ENCODE assay signal across 8 cellular contexts in genomic region chr10:74824184-74825032, GRCh38. TPM values are rescaled to one million over a fixed set of nuclear protein-coding genes. Genes with fewer than 3 reads are reported as not detected.
DNase-seq lines count a peak whose midpoint lies in the region; ATAC-seq and TF ChIP-seq lines count a peak whose summit lies in the region.

No MANE protein-coding gene starts in this region.

- TF ChIP-seq POLR2A in heart left ventricle (IDR thresholded peaks at IDR 0.05) = no peak
- TF ChIP-seq POLR2A in gastroesophageal sphincter (IDR thresholded peaks at IDR 0.05) = no peak
- no peak for TF ChIP-seq POLR2A in gastrocnemius medialis (IDR thresholded peaks at IDR 0.05)

- TF ChIP-seq CTCF in heart left ventricle (IDR thresholded peaks at IDR 0.05) = no peak
- TF ChIP-seq CTCF in gastroesophageal sphincter (IDR thresholded peaks at IDR 0.05) = no peak
- no peak for TF ChIP-seq CTCF in gastrocnemius medialis (IDR thresholded peaks at IDR 0.05 in 4 of 5, conservative IDR thresholded peaks at IDR 0.05 in 1 of 5)

- DNase-seq in heart left ventricle (peak in 1 of 5 donors; percentile 29), Right ventricle myocardium superior (no peak), gastrocnemius medialis (peak in 1 of 2 donors; percentile 21), SIG-M5 treated with dmso at 0.1 percent for 504 hours (lab: John Stamatoyannopoulos, UW; ENCODE audit: unreplicated experiment) (no peak), 8988T (no peak)
- DNase-seq in activated T-cell treated with anti-CD3 and anti-CD28 coated beads, Interleukin-2, amount 50 U/mL, for 72 hours = peak; percentile 19 to 41

- peak overlapping the region; percentile 88 to 99 for H3K4me3 Mint-ChIP-seq in activated T-cell treated with anti-CD3 and anti-CD28 coated beads, Interleukin-2, amount 50 U/mL, for 72 hours

- no peaks in the 10 kb centered on the region for H3K27me3 ChIP-seq in heart left ventricle
- H3K27me3 ChIP-seq in gastroesophageal sphincter = no peaks in the 10 kb centered on the region
- H3K27me3 ChIP-seq in gastrocnemius medialis = no peaks in the 10 kb centered on the region

- no peaks in the 10 kb centered on the region for H3K36me3 ChIP-seq in heart left ventricle
- no peaks in the 10 kb centered on the region for H3K36me3 ChIP-seq in gastroesophageal sphincter
- no peaks in the 10 kb centered on the region for H3K36me3 ChIP-seq in gastrocnemius medialis

- no peaks in the 10 kb centered on the region for H3K9me3 Mint-ChIP-seq in activated T-cell treated with anti-CD3 and anti-CD28 coated beads, Interleukin-2, amount 50 U/mL, for 72 hours

- H3K36me3 Mint-ChIP-seq in activated T-cell treated with anti-CD3 and anti-CD28 coated beads, Interleukin-2, amount 50 U/mL, for 72 hours (ENCODE audit: insufficient read depth in 2 of 2) = peaks cover 0 to 4% of the 10 kb centered on the region in 2 donors

- in situ Hi-C loops in gastrocnemius medialis (cut with MboI; ENCODE audit: low sequenced_read_pairs in 4 of 4) = loop anchor here in 1 of 4 donors (25.0 kb wide), 1 partner anchor 562 kb away; no protein-coding TSS in a partner anchor

- 21 to 47% (median 30%) methylated on average over 13 to 26 of the region's 26 CpGs for WGBS in heart left ventricle, 4 donors
- WGBS in gastroesophageal sphincter (ENCODE audit: low coverage in 1 of 2), 2 donors = 60% methylated on average over 2 of the region's 26 CpGs; no CpG with 5 or more reads in 1 of the 2 donors

- H3K9me3 ChIP-seq in heart left ventricle (no peaks in the 10 kb centered on the region), gastroesophageal sphincter (no peaks in the 10 kb centered on the region), gastrocnemius medialis (no peaks in the 10 kb centered on the region)

- ATAC-seq in heart left ventricle (no peak), Right ventricle myocardium superior (ENCODE audit: poor library complexity) (no peak), gastroesophageal sphincter (no peak), gastrocnemius medialis (no peak), HG02588 (IDR thresholded peaks at IDR 0.05; ENCODE audit: unreplicated experiment) (no peak)
- no peak for ATAC-seq in activated T-cell treated with anti-CD3 and anti-CD28 coated beads, Interleukin-2, amount 50 U/mL, for 72 hours (replicated peaks in 1 of 2)

- TF ChIP-seq EP300 in gastroesophageal sphincter (IDR thresholded peaks at IDR 0.05) = no peak

- intact Hi-C loops in heart left ventricle (cut with DNase I) (loop anchor here in 9 of 10 donors (2.0 to 10.0 kb wide), 12 partner anchors 160 to 1050 kb away; partner anchors contain the start of genes COMTD1 (in 2 of the 9) and SAMD8 (in 1 of the 9)), Right ventricle myocardium superior (cut with DNase I) (loop anchor here (10.0 kb wide), 1 partner anchor 290 kb away; the partner anchor contains the start of gene SAMD8), gastrocnemius medialis (cut with DNase I; ENCODE audit: low total_unique reads) (loop anchor here (5.0 to 10.0 kb wide), 2 partner anchors 470 to 672 kb away; partner anchors contain the start of genes ADK and AP3M1)

- H3K27ac Mint-ChIP-seq in activated T-cell treated with anti-CD3 and anti-CD28 coated beads, Interleukin-2, amount 50 U/mL, for 72 hours = peak overlapping the region; percentile 63

- H3K27ac ChIP-seq in heart left ventricle (peak overlapping the region; percentile 75 to 99 (median 94)), gastroesophageal sphincter (peak overlapping the region; percentile 77 to 100 (median 93)), gastrocnemius medialis (peak overlapping the region; percentile 86 to 97 (median 94))

- H3K4me1 ChIP-seq in heart left ventricle = peaks cover 0 to 52% (median 31%) of the 10 kb centered on the region in 12 donors
- peaks cover 0 to 58% (median 8%) of the 10 kb centered on the region in 3 donors for H3K4me1 ChIP-seq in gastroesophageal sphincter
- H3K4me1 ChIP-seq in gastrocnemius medialis = peaks cover 44 to 47% of the 10 kb centered on the region in 2 donors

- no peaks in the 10 kb centered on the region for H3K27me3 Mint-ChIP-seq in activated T-cell treated with anti-CD3 and anti-CD28 coated beads, Interleukin-2, amount 50 U/mL, for 72 hours (ENCODE audit: low read depth)

- H3K4me1 Mint-ChIP-seq in activated T-cell treated with anti-CD3 and anti-CD28 coated beads, Interleukin-2, amount 50 U/mL, for 72 hours (ENCODE audit: low read depth) = peaks cover 54% of the 10 kb centered on the region

- H3K4me3 ChIP-seq in heart left ventricle (peak overlapping the region; percentile 67 to 99 (median 88)), gastroesophageal sphincter (peak overlapping the region; percentile 67 to 96), gastrocnemius medialis (peak overlapping the region; percentile 92 to 97 (median 96))

RNA-seq across cellular contexts. Expression of gene KAT6B, which starts 2.0 kb away (rescaled TPM):
- total RNA-seq in heart left ventricle (10 to 100 TPM; 36.8 to 61.3 (median 46.9) TPM), Right ventricle myocardium superior (36.2 TPM), gastroesophageal sphincter (100 to 1,000 TPM in 1 of 4 donors, 10 to 100 TPM in 3; 35.8 to 107 (median 82.9) TPM), gastrocnemius medialis (10 to 100 TPM; 12.0 to 37.7 (median 21.6) TPM)
- 10 to 100 TPM; 10.4 to 11.4 TPM for polyA plus RNA-seq in heart left ventricle
- 10 to 100 TPM; 27.9 to 29.8 TPM for total RNA-seq in activated T-cell treated with anti-CD3 and anti-CD28 coated beads, Interleukin-2, amount 50 U/mL, for 72 hours

Comparison
In these comparisons a context has a peak if more than half of its experiments do, and no peak if none do; other contexts are left out.
1. DNase-seq: peak in activated T-cell treated with anti-CD3 and anti-CD28 coated beads, Interleukin-2, amount 50 U/mL, for 72 hours (2 of 2); none in Right ventricle myocardium superior (single experiment), SIG-M5 treated with dmso at 0.1 percent for 504 hours (single experiment) and 8988T (single experiment).
2. Peak in every context shown above with its lines, with median percentiles within 50 percentile points of each other: H3K27ac ChIP-seq and H3K4me3 ChIP-seq.